ENCODE assay signal across 1 cellular context in genomic region chr10:89302628-89303027, GRCh38.
TF ChIP-seq lines count a peak whose summit lies in the region.

No MANE protein-coding gene starts in this region.

TF ChIP-seq in WTC11, 78 proteins besides CTCF, POLR2A, EP300 and RAD21 (continued from another document):
- TF ChIP-seq STAT6 (CRISPR knock-in tag; conservative IDR thresholded peaks at IDR 0.05; ENCODE audit: low read depth) (no peak), MAX (CRISPR knock-in tag; IDR thresholded peaks at IDR 0.05) (no peak), ZNF138 (CRISPR knock-in tag; conservative IDR thresholded peaks at IDR 0.05) (no peak)
